21 cellular contexts compared by ENCODE assay signal in genomic region chr4:104716584-104716983, GRCh38.
DNase-seq lines count a peak whose midpoint lies in the region; ATAC-seq, FAIRE-seq and TF ChIP-seq lines count a peak whose summit lies in the region.
"Had no signal": no experiment of that assay in that cellular context is flagged by ENCODE, and none has a peak within 500 bp of the region (broad histone marks: within the 10 kb centered on the region; RNA-seq: fewer than 3 reads in every experiment).

No MANE protein-coding gene starts in this region.

- ATAC-seq in WTC11, result no peak
- ATAC-seq in stimulated activated naive B cell treated with anti-CD40 and anti-IgM and Interleukin-4, amounts not matched to agents 10 μg/mL and 1 μg/mL and 100 μg/mL, for 72 hours (replicated peaks), result no peak
- ATAC-seq in HG03342 (IDR thresholded peaks at IDR 0.05; ENCODE audit: unreplicated experiment), result no peak
- ATAC-seq: GM12878 had no signal

- POLR2A ChIA-PET in WTC11 (lab: Charles Lee), result no interaction called here

- TF ChIP-seq CTCF in WTC11 (IDR thresholded peaks at IDR 0.05), result no peak

- no peaks in the 10 kb centered on the region for H3K9me3 ChIP-seq in small intestine (ENCODE audit: control insufficient read depth, low read depth)

- WGBS in small intestine, 3 donors, result 84 to 87% (median 86%) methylated on average over 2 of the region's 2 CpGs

- no peaks in the 10 kb centered on the region for H3K27me3 Mint-ChIP-seq in WTC11 (ENCODE audit: low read depth)
- H3K27me3 Mint-ChIP-seq in stimulated activated naive B cell treated with anti-CD40 and anti-IgM and Interleukin-4, amounts not matched to agents 10 μg/mL and 1 μg/mL and 100 μg/mL, for 72 hours, result no peaks in the 10 kb centered on the region
- H3K27me3 Mint-ChIP-seq: CD4-positive, alpha-beta memory T cell had no signal

- H3K36me3 Mint-ChIP-seq in WTC11, result no peaks in the 10 kb centered on the region
- no peaks in the 10 kb centered on the region for H3K36me3 Mint-ChIP-seq in stimulated activated naive B cell treated with anti-CD40 and anti-IgM and Interleukin-4, amounts not matched to agents 10 μg/mL and 1 μg/mL and 100 μg/mL, for 72 hours
- H3K36me3 Mint-ChIP-seq: CD4-positive, alpha-beta memory T cell had no signal

- H3K4me1 ChIP-seq in small intestine (ENCODE audit: control insufficient read depth in 2 of 2, insufficient read depth in 1 of 2, low read depth in 1 of 2, low read length in 1 of 2), result no peaks in the 10 kb centered on the region

- no peaks in the 10 kb centered on the region for H3K27me3 ChIP-seq in small intestine (ENCODE audit: control insufficient read depth in 2 of 2, insufficient read depth in 2 of 2, low read length in 2 of 2)

- H3K4me1 Mint-ChIP-seq in WTC11, result no peaks in the 10 kb centered on the region
- peaks cover 2 to 10% of the 10 kb centered on the region in 2 donors for H3K4me1 Mint-ChIP-seq in stimulated activated naive B cell treated with anti-CD40 and anti-IgM and Interleukin-4, amounts not matched to agents 10 μg/mL and 1 μg/mL and 100 μg/mL, for 72 hours
- H3K4me1 Mint-ChIP-seq: CD4-positive, alpha-beta memory T cell had no signal

- no peak overlapping the region for H3K4me3 Mint-ChIP-seq in WTC11
- no peak overlapping the region for H3K4me3 Mint-ChIP-seq in stimulated activated naive B cell treated with anti-CD40 and anti-IgM and Interleukin-4, amounts not matched to agents 10 μg/mL and 1 μg/mL and 100 μg/mL, for 72 hours
- H3K4me3 Mint-ChIP-seq: CD4-positive, alpha-beta memory T cell had no signal

- H3K9me3 Mint-ChIP-seq in WTC11, result no peaks in the 10 kb centered on the region
- H3K9me3 Mint-ChIP-seq in stimulated activated naive B cell treated with anti-CD40 and anti-IgM and Interleukin-4, amounts not matched to agents 10 μg/mL and 1 μg/mL and 100 μg/mL, for 72 hours, result no peaks in the 10 kb centered on the region

- no peak for DNase-seq in WTC11 (ENCODE audit: low spot score)
- DNase-seq in frontal cortex (ENCODE audit: low spot score in 2 of 2), result no peak
- DNase-seq in small intestine, result no peak
- no peak for DNase-seq in SW 1271 (lab: John Stamatoyannopoulos, UW)
- no peak for DNase-seq in stimulated activated naive B cell treated with anti-CD40 and anti-IgM and Interleukin-4, amounts not matched to agents 10 μg/mL and 1 μg/mL and 100 μg/mL, for 72 hours
- DNase-seq: 8988T; C1 segment of cervical spinal cord; Calu3; CD4-positive, alpha-beta memory T cell; COR-L47; DMS53; DND-41; GDM1; GM23248; H7; HCEC 1CT had no signal

- FAIRE-seq in G401.6 (lab: Jason Lieb, UNC) (peak; percentile 95), frontal cortex (lab: Jason Lieb, UNC) (peak; percentile 81), small intestine (lab: Jason Lieb, UNC) (peak; percentile 71)
- FAIRE-seq: GM12878, GM19239, H1 had no signal

- CTCF ChIA-PET in WTC11 (lab: Charles Lee), result no interaction called here

- H3K36me3 ChIP-seq in small intestine (ENCODE audit: control insufficient read depth in 2 of 2, insufficient read depth in 2 of 2, low read length in 2 of 2), result no peaks in the 10 kb centered on the region

- no peak overlapping the region for H3K27ac Mint-ChIP-seq in WTC11
- no peak overlapping the region for H3K27ac Mint-ChIP-seq in stimulated activated naive B cell treated with anti-CD40 and anti-IgM and Interleukin-4, amounts not matched to agents 10 μg/mL and 1 μg/mL and 100 μg/mL, for 72 hours
- H3K27ac Mint-ChIP-seq: CD4-positive, alpha-beta memory T cell had no signal

- H3K27ac ChIP-seq in small intestine (ENCODE audit: low read depth in 1 of 2, low read length in 1 of 2), result no peak overlapping the region
- H3K27ac ChIP-seq: GM23248 had no signal

- H3K4me3 ChIP-seq in small intestine (ENCODE audit: low read depth in 1 of 2, low read length in 2 of 2), result no peak overlapping the region
- H3K4me3 ChIP-seq: GM12878, GM23248 had no signal

TF ChIP-seq in WTC11, 78 proteins besides CTCF, POLR2A, EP300 and RAD21:
- TF ChIP-seq FOXJ3 (CRISPR knock-in tag; IDR thresholded peaks at IDR 0.05; ENCODE audit: borderline replicate concordance), result no peak
- peak; percentile 94 for TF ChIP-seq HMGA2 (CRISPR knock-in tag; IDR thresholded peaks at IDR 0.05)
